In genomic region chr16:69833357-69833781, GRCh38 we compare ENCODE assay signal across 13 cellular contexts.
DNase-seq lines count a peak whose midpoint lies in the region; ATAC-seq and TF ChIP-seq lines count a peak whose summit lies in the region.
"Had no signal": no experiment of that assay in that cellular context is flagged by ENCODE, and none has a peak within 500 bp of the region (broad histone marks: within the 10 kb centered on the region; RNA-seq: fewer than 3 reads in every experiment).

No MANE protein-coding gene starts in this region.

- no peak for TF ChIP-seq CTCF in mesothelial cell of epicardium (IDR thresholded peaks at IDR 0.05; ENCODE audit: unreplicated experiment)
- no peak for TF ChIP-seq CTCF in upper lobe of left lung (IDR thresholded peaks at IDR 0.05)

- no peak for TF ChIP-seq POLR2A in upper lobe of left lung (IDR thresholded peaks at IDR 0.05)

- H3K27me3 Mint-ChIP-seq in stimulated activated naive CD8-positive, alpha-beta T cell treated with anti-CD3 and anti-CD28 coated beads, Interleukin-15, Interleukin-2, amounts not matched to agents 100 ng/mL and 50 ng/mL, for 24 hours, result no peaks in the 10 kb centered on the region
- no peaks in the 10 kb centered on the region for H3K27me3 Mint-ChIP-seq in stimulated activated naive CD8-positive, alpha-beta T cell treated with anti-CD3 and anti-CD28 coated beads, Interleukin-15, amount 100 ng/mL, for 72 hours
- H3K27me3 Mint-ChIP-seq in mesothelial cell of epicardium (ENCODE audit: low read depth), result no peaks in the 10 kb centered on the region

- no peak for TF ChIP-seq EP300 in upper lobe of left lung (IDR thresholded peaks at IDR 0.05)

- WGBS in upper lobe of left lung, 2 donors, result 69 to 75% methylated on average over 2 of the region's 2 CpGs

- peaks cover 0 to 5% (median 1%) of the 10 kb centered on the region in 4 donors for H3K36me3 ChIP-seq in upper lobe of left lung
- H3K36me3 ChIP-seq: Peyer's patch, thoracic aorta had no signal

- no peaks in the 10 kb centered on the region for H3K27me3 ChIP-seq in upper lobe of left lung
- H3K27me3 ChIP-seq: Peyer's patch had no signal

- peaks cover 11% of the 10 kb centered on the region for H3K4me1 Mint-ChIP-seq in stimulated activated naive CD8-positive, alpha-beta T cell treated with anti-CD3 and anti-CD28 coated beads, Interleukin-15, Interleukin-2, amounts not matched to agents 100 ng/mL and 50 ng/mL, for 24 hours (ENCODE audit: low read depth)
- peaks cover 14% of the 10 kb centered on the region for H3K4me1 Mint-ChIP-seq in stimulated activated naive CD8-positive, alpha-beta T cell treated with anti-CD3 and anti-CD28 coated beads, Interleukin-15, amount 100 ng/mL, for 72 hours
- peaks cover 4% of the 10 kb centered on the region for H3K4me1 Mint-ChIP-seq in mesothelial cell of epicardium

- H3K36me3 Mint-ChIP-seq in stimulated activated naive CD8-positive, alpha-beta T cell treated with anti-CD3 and anti-CD28 coated beads, Interleukin-15, Interleukin-2, amounts not matched to agents 100 ng/mL and 50 ng/mL, for 24 hours (ENCODE audit: low read depth), result peaks cover 9% of the 10 kb centered on the region
- H3K36me3 Mint-ChIP-seq in mesothelial cell of epicardium, result peaks cover 7% of the 10 kb centered on the region

- no peaks in the 10 kb centered on the region for H3K9me3 ChIP-seq in upper lobe of left lung
- H3K9me3 ChIP-seq: Peyer's patch, thoracic aorta had no signal

- ATAC-seq in stimulated activated naive CD8-positive, alpha-beta T cell treated with anti-CD3 and anti-CD28 coated beads, Interleukin-15, amount 100 ng/mL, for 72 hours, result no peak
- ATAC-seq in upper lobe of left lung (ENCODE audit: low FRiP score in 2 of 2), result no peak
- no peak for ATAC-seq in GM21619 (IDR thresholded peaks at IDR 0.05; ENCODE audit: unreplicated experiment)
- no peak for ATAC-seq in GM19397 (IDR thresholded peaks at IDR 0.05; ENCODE audit: unreplicated experiment)

- no peak for DNase-seq in stimulated activated naive CD8-positive, alpha-beta T cell treated with anti-CD3 and anti-CD28 coated beads, Interleukin-15, amount 100 ng/mL, for 72 hours
- DNase-seq in dedifferentiated amniotic fluid mesenchymal stem cell (ENCODE audit: extremely low spot score), result peak; percentile 49
- no peak for DNase-seq in mesothelial cell of epicardium (ENCODE audit: low spot score in 2 of 2, unreplicated experiment in 2 of 2)
- DNase-seq in upper lobe of left lung, result no peak
- DNase-seq in activated CD4-positive, CD25-positive, alpha-beta regulatory T cell treated with anti-CD3 and anti-CD28 coated beads, Interleukin-2, amount 50 U/mL, for 72 hours, result no peak
- DNase-seq: EL, foreskin melanocyte, NCI-H187 treated with DMSO at 0.1 percent for 48 hours had no signal

- peak overlapping the region; percentile 59 for H3K27ac Mint-ChIP-seq in stimulated activated naive CD8-positive, alpha-beta T cell treated with anti-CD3 and anti-CD28 coated beads, Interleukin-15, Interleukin-2, amounts not matched to agents 100 ng/mL and 50 ng/mL, for 24 hours
- peak overlapping the region in 1 of 2 donors; percentile 30 for H3K27ac Mint-ChIP-seq in stimulated activated naive CD8-positive, alpha-beta T cell treated with anti-CD3 and anti-CD28 coated beads, Interleukin-15, amount 100 ng/mL, for 72 hours
- peak overlapping the region; percentile 15 for H3K27ac Mint-ChIP-seq in mesothelial cell of epicardium

- H3K4me3 Mint-ChIP-seq in stimulated activated naive CD8-positive, alpha-beta T cell treated with anti-CD3 and anti-CD28 coated beads, Interleukin-15, Interleukin-2, amounts not matched to agents 100 ng/mL and 50 ng/mL, for 24 hours, result no peak overlapping the region
- no peak overlapping the region for H3K4me3 Mint-ChIP-seq in stimulated activated naive CD8-positive, alpha-beta T cell treated with anti-CD3 and anti-CD28 coated beads, Interleukin-15, amount 100 ng/mL, for 72 hours
- no peak overlapping the region for H3K4me3 Mint-ChIP-seq in mesothelial cell of epicardium

- H3K4me3 ChIP-seq in upper lobe of left lung, result no peak overlapping the region
- H3K4me3 ChIP-seq: Peyer's patch, thoracic aorta had no signal

- H3K9me3 Mint-ChIP-seq in stimulated activated naive CD8-positive, alpha-beta T cell treated with anti-CD3 and anti-CD28 coated beads, Interleukin-15, Interleukin-2, amounts not matched to agents 100 ng/mL and 50 ng/mL, for 24 hours, result no peaks in the 10 kb centered on the region
- H3K9me3 Mint-ChIP-seq in stimulated activated naive CD8-positive, alpha-beta T cell treated with anti-CD3 and anti-CD28 coated beads, Interleukin-15, amount 100 ng/mL, for 72 hours, result no peaks in the 10 kb centered on the region
- no peaks in the 10 kb centered on the region for H3K9me3 Mint-ChIP-seq in mesothelial cell of epicardium

- peak overlapping the region; percentile 16 to 53 (median 30) for H3K27ac ChIP-seq in upper lobe of left lung

- H3K4me1 ChIP-seq in upper lobe of left lung, result peaks cover 20 to 39% (median 36%) of the 10 kb centered on the region in 4 donors
